Comparison of ENCODE assay signal across 10 cellular contexts in the genomic region with DNA sequence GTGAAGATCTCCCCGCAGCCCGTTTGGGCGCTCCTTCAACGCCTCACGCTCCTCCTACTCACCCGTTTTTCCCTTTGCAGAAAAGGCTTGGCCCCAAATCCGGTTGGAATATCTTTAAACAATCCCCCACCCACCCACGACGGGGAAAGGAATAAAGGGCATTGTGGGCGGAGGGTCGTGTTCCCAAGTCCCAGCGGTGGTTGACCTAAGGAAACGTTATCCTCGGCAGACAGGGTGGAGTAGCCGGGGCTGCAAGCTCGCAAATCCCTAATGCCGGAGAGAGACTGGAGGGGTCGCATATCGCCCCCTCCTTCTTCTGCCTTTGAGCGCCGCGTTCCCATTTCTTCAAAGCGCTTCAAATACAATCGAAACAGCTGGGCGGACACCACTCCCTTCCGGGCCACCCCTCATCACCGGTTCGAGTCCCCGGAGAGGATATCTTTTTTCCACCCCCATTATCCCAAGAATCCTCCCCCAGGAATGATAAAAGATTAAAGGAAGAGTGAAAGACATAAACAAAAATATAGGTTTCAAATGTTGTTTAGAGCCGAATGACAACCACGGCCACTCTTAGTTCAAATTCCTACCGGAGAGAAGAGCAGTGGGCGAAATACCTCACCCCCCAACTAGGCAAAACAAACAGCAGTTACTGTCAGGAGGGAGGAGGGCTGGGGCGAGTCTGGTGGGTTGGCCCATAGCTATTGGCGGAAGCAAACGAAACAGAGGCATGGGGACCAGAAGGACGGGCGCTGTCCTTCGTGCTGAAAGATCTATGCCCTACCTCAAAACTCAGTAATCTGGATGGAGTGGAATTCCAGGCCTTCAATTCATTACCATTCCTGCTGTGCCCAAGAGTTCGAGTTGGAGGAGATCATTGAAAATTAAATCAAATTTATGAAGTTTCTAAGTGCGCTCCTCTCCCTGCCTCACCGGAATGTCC. TPM values are rescaled to one million over a fixed set of nuclear protein-coding genes. Genes with fewer than 3 reads are reported as not detected.
DNase-seq lines count a peak whose midpoint lies in the region; ATAC-seq, FAIRE-seq and TF ChIP-seq lines count a peak whose summit lies in the region.
"Had no signal": no experiment of that assay in that cellular context is flagged by ENCODE, and none has a peak within 500 bp of the region (broad histone marks: within the 10 kb centered on the region; RNA-seq: fewer than 3 reads in every experiment).

No MANE protein-coding gene starts in this region.

- peaks cover 27% of the 10 kb centered on the region for H3K4me1 Mint-ChIP-seq in activated CD4-positive, alpha-beta T cell treated with anti-CD3 and anti-CD28 coated beads, Interleukin-2, amount 10 ng/mL, durations not matched to agents 24 days and 14 days

- H3K27ac ChIP-seq in small intestine (ENCODE audit: low read depth in 1 of 2, low read length in 1 of 2), result no peak overlapping the region
- H3K27ac ChIP-seq in effector memory CD4-positive, alpha-beta T cell (ENCODE audit: insufficient read depth, low read length, poor library complexity, severe bottlenecking), result no peak overlapping the region

- no peak overlapping the region for H3K4me3 ChIP-seq in small intestine (ENCODE audit: low read depth in 1 of 2, low read length in 2 of 2)
- H3K4me3 ChIP-seq in effector memory CD4-positive, alpha-beta T cell (ENCODE audit: insufficient read depth, low read depth, low read length, poor library complexity, severe bottlenecking), result no peak overlapping the region

- peaks cover 56% of the 10 kb centered on the region for H3K27me3 Mint-ChIP-seq in activated CD4-positive, alpha-beta T cell treated with anti-CD3 and anti-CD28 coated beads, Interleukin-2, amount 10 ng/mL, durations not matched to agents 24 days and 14 days

- peaks cover 1% of the 10 kb centered on the region for H3K36me3 Mint-ChIP-seq in activated CD4-positive, alpha-beta T cell treated with anti-CD3 and anti-CD28 coated beads, Interleukin-2, amount 10 ng/mL, durations not matched to agents 24 days and 14 days (ENCODE audit: low read depth)

- peak overlapping the region; percentile 19 for H3K4me3 Mint-ChIP-seq in activated CD4-positive, alpha-beta T cell treated with anti-CD3 and anti-CD28 coated beads, Interleukin-2, amount 10 ng/mL, durations not matched to agents 24 days and 14 days

- TF ChIP-seq POLR2A in erythroblast (IDR thresholded peaks at IDR 0.05; ENCODE audit: low read length), result no peak

- intact Hi-C loops in activated CD4-positive, alpha-beta T cell treated with anti-CD3 and anti-CD28 coated beads, Interleukin-2, amount 10 ng/mL, durations not matched to agents 24 days and 14 days (cut with micrococcal nuclease), result no loop called here

- ATAC-seq in HG02678 (IDR thresholded peaks at IDR 0.05; ENCODE audit: unreplicated experiment), result no peak
- ATAC-seq: Panc1 had no signal

- H3K9me3 ChIP-seq in small intestine (ENCODE audit: control insufficient read depth, low read depth), result no peaks in the 10 kb centered on the region
- H3K9me3 ChIP-seq in effector memory CD4-positive, alpha-beta T cell (ENCODE audit: control insufficient read depth, low read length), result no peaks in the 10 kb centered on the region

- no peaks in the 10 kb centered on the region for H3K9me3 Mint-ChIP-seq in activated CD4-positive, alpha-beta T cell treated with anti-CD3 and anti-CD28 coated beads, Interleukin-2, amount 10 ng/mL, durations not matched to agents 24 days and 14 days

- DNase-seq in activated CD4-positive, alpha-beta T cell treated with anti-CD3 and anti-CD28 coated beads, Interleukin-2, amount 10 ng/mL, durations not matched to agents 24 days and 14 days, result peak; percentile 78
- no peak for DNase-seq in activated CD4-positive, alpha-beta T cell treated with anti-CD3 and anti-CD28 coated beads for 4 hours
- peak; percentile 24 for DNase-seq in NCI-H774 (lab: John Stamatoyannopoulos, UW)
- peak; percentile 41 to 46 for DNase-seq in erythroblast (lab: John Stamatoyannopoulos, UW)
- DNase-seq in small intestine, result peak; percentile 15
- no peak for DNase-seq in C1 segment of cervical spinal cord (lab: John Stamatoyannopoulos, UW)
- DNase-seq in effector memory CD4-positive, alpha-beta T cell, result no peak

- 5 to 10% (median 10%) methylated on average over 42 of the region's 42 CpGs for WGBS in small intestine, 3 donors

- H3K27me3 ChIP-seq in small intestine (ENCODE audit: control insufficient read depth in 2 of 2, insufficient read depth in 2 of 2, low read length in 2 of 2), result peaks cover 16 to 32% of the 10 kb centered on the region in 2 donors
- peaks cover 53% of the 10 kb centered on the region for H3K27me3 ChIP-seq in effector memory CD4-positive, alpha-beta T cell (replicated peaks; ENCODE audit: control insufficient read depth, insufficient read depth, low read length, poor library complexity, severe bottlenecking)

- no peaks in the 10 kb centered on the region for H3K36me3 ChIP-seq in small intestine (ENCODE audit: control insufficient read depth in 2 of 2, insufficient read depth in 2 of 2, low read length in 2 of 2)
- no peaks in the 10 kb centered on the region for H3K36me3 ChIP-seq in effector memory CD4-positive, alpha-beta T cell (ENCODE audit: control insufficient read depth, insufficient read depth, low read length)

- peak overlapping the region; percentile 62 for H3K27ac Mint-ChIP-seq in activated CD4-positive, alpha-beta T cell treated with anti-CD3 and anti-CD28 coated beads, Interleukin-2, amount 10 ng/mL, durations not matched to agents 24 days and 14 days

- peaks cover 5 to 7% of the 10 kb centered on the region in 2 donors for H3K4me1 ChIP-seq in small intestine (ENCODE audit: control insufficient read depth in 2 of 2, insufficient read depth in 1 of 2, low read depth in 1 of 2, low read length in 1 of 2)
- peaks cover 41% of the 10 kb centered on the region for H3K4me1 ChIP-seq in effector memory CD4-positive, alpha-beta T cell (ENCODE audit: control insufficient read depth, insufficient read depth, low read length, poor library complexity, severe bottlenecking)

- no peak for FAIRE-seq in small intestine (lab: Jason Lieb, UNC)

RNA-seq across cellular contexts. Expression of gene GAD1, which starts 2.8 kb away (rescaled TPM):
- total RNA-seq in activated CD4-positive, alpha-beta T cell treated with anti-CD3 and anti-CD28 coated beads, Interleukin-2, amount 10 ng/mL, durations not matched to agents 24 days and 14 days, result 10.8 and 13.3 TPM in 2 replicates
- under 1 TPM in 1 of 3 donors, not detected in 2; 0.21 TPM for polyA plus RNA-seq in small intestine

RNA-seq across cellular contexts. Expression of gene ERICH2, which starts 43.7 kb away (rescaled TPM):
- total RNA-seq in activated CD4-positive, alpha-beta T cell treated with anti-CD3 and anti-CD28 coated beads, Interleukin-2, amount 10 ng/mL, durations not matched to agents 24 days and 14 days, result not detected in 2 replicates
- under 1 TPM in 1 of 3 donors, not detected in 2; 0.28 TPM for polyA plus RNA-seq in small intestine
- total RNA-seq: epithelial cell of proximal tubule had no signal

Comparison
In these comparisons a context has a peak if more than half of its experiments do, and no peak if none do; other contexts are left out.
1. DNase-seq: peak in activated CD4-positive, alpha-beta T cell treated with anti-CD3 and anti-CD28 coated beads, Interleukin-2, amount 10 ng/mL, durations not matched to agents 24 days and 14 days (single experiment), NCI-H774 (single experiment), erythroblast (2 of 2) and small intestine (single experiment); none in activated CD4-positive, alpha-beta T cell treated with anti-CD3 and anti-CD28 coated beads for 4 hours (0 of 2), C1 segment of cervical spinal cord (0 of 14) and effector memory CD4-positive, alpha-beta T cell (0 of 3).